1 cellular context compared by ENCODE assay signal in the genomic region with DNA sequence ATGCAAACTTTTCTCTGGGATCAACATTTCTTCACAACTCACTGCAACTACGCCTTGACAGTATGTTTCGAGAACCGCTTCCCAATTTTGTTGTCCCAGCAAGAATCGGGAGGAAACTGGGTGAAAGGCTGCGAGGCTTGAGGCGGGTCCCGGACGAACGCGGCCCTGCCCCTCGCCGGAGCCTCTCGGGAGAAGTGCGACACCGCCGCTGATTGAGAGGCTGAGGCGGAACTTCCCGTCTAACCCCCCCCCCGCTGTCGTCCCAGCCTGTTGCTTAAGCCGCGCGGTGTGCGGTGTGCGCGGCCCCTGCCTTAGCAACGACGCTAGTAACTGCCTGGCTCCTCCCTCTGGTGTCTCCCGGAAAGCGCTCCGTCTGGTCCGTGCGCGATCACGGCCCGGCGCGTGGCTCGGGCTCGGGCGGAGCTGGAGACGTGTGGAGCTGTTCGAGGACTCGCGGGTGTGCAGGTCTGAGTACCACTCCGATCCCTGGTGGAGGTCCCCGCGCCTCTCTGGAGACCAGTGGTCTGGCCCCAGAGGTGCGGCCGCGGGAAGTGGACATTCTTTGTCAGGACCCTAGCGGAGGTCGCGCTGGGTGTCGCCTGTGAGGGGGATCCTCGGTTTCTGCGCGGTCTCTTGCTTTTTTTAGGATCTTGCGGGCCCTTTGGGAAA.
TF ChIP-seq lines count a peak whose summit lies in the region.

A gene with protein sequence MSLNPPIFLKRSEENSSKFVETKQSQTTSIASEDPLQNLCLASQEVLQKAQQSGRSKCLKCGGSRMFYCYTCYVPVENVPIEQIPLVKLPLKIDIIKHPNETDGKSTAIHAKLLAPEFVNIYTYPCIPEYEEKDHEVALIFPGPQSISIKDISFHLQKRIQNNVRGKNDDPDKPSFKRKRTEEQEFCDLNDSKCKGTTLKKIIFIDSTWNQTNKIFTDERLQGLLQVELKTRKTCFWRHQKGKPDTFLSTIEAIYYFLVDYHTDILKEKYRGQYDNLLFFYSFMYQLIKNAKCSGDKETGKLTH (plus strand): TSS at position 391 of the 669 bp plus-strand sequence. CDS start 4,120 bp downstream, outside the sequence.
A gene with protein sequence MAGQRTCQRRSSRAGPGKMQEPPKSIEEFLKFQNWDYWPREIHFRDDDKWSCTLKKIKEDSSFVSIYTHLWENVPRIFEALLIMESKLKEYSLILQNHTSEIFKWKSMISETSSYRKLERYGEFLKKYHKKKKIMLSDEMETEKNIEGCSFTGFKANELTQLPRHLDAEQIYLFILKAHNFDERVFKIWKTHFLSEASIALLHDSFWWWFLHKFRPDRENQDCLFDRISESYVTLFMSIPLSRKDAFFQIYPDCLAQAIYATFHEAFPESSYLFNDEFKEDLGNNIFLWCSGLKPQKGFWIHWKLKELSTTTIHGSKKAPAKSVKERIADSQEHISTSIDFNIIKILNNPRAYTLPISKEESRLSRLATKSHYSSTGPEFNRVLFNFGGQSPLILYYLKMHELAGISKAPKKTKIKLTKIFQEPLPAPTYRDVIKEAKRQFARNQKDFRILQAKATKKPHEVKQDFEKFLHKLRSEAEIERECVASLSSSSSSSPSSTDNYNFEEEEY (minus strand): TSS at position 161 of the 669 bp plus-strand sequence. CDS start 5,647 bp downstream, outside the sequence.

TF ChIP-seq in HEK293, 187 proteins besides CTCF, POLR2A, EP300 and RAD21 (continued from another document and continues in another):
- TF ChIP-seq, protein P1, sequence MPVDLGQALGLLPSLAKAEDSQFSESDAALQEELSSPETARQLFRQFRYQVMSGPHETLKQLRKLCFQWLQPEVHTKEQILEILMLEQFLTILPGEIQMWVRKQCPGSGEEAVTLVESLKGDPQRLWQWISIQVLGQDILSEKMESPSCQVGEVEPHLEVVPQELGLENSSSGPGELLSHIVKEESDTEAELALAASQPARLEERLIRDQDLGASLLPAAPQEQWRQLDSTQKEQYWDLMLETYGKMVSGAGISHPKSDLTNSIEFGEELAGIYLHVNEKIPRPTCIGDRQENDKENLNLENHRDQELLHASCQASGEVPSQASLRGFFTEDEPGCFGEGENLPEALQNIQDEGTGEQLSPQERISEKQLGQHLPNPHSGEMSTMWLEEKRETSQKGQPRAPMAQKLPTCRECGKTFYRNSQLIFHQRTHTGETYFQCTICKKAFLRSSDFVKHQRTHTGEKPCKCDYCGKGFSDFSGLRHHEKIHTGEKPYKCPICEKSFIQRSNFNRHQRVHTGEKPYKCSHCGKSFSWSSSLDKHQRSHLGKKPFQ (tag by site-specific recombination; IDR thresholded peaks at IDR 0.05) = 0 out of 2 replicates have a peak, but pooled peaks have one; percentile 38
- TF ChIP-seq ZNF777 (tag by site-specific recombination; IDR thresholded peaks at IDR 0.05; ENCODE audit: borderline replicate concordance) (no peak), GLI4 (tag by site-specific recombination; IDR thresholded peaks at IDR 0.05) (peak; percentile 88; the same call in 1 of the 2 replicates), GFI1B (tag by site-specific recombination; IDR thresholded peaks at IDR 0.05) (no peak), ZNF112 (tag by site-specific recombination; IDR thresholded peaks at IDR 0.05) (no peak), MYNN (tag by site-specific recombination; IDR thresholded peaks at IDR 0.05; ENCODE audit: borderline replicate concordance) (peak; percentile 84), ZBTB48 (tag by site-specific recombination; IDR thresholded peaks at IDR 0.05) (peak; percentile 94), ZNF202 (tag by site-specific recombination; IDR thresholded peaks at IDR 0.05; ENCODE audit: borderline replicate concordance) (no peak), ZNF624 (tag by site-specific recombination; IDR thresholded peaks at IDR 0.05) (no peak), ZNF423 (tag by site-specific recombination; IDR thresholded peaks at IDR 0.05) (no peak), ZNF146 (tag by site-specific recombination; IDR thresholded peaks at IDR 0.05) (no peak; the same call in 1 of the 2 replicates), ZNF214 (tag by site-specific recombination; IDR thresholded peaks at IDR 0.05; ENCODE audit: borderline replicate concordance) (no peak), ZNF132 (tag by site-specific recombination; IDR thresholded peaks at IDR 0.05; ENCODE audit: borderline replicate concordance) (no peak), BCL11B (tag by site-specific recombination; IDR thresholded peaks at IDR 0.05; ENCODE audit: low read depth) (no peak), YY1 (tag by site-specific recombination; IDR thresholded peaks at IDR 0.05) (peak; percentile 70; the same call in 1 of the 2 replicates), ZNF561 (tag by site-specific recombination; IDR thresholded peaks at IDR 0.05; ENCODE audit: borderline replicate concordance) (peak; percentile 76; the same call in 1 of the 2 replicates), ZNF791 (tag by site-specific recombination; IDR thresholded peaks at IDR 0.05) (no peak), ZSCAN30 (tag by site-specific recombination; IDR thresholded peaks at IDR 0.05) (peak; percentile 97), SP7 (tag by site-specific recombination; IDR thresholded peaks at IDR 0.05) (peak; percentile 92), ZEB2 (tag by site-specific recombination; IDR thresholded peaks at IDR 0.05) (peak; percentile 79), ZNF266 (tag by site-specific recombination; IDR thresholded peaks at IDR 0.05; ENCODE audit: low read depth) (no peak), ZNF324 (tag by site-specific recombination; IDR thresholded peaks at IDR 0.05) (peak; percentile 90), KLF9 (tag by site-specific recombination; IDR thresholded peaks at IDR 0.05; ENCODE audit: low read depth) (peak; percentile 51), ZNF391 (tag by site-specific recombination; IDR thresholded peaks at IDR 0.05; ENCODE audit: borderline replicate concordance, low read depth) (peak; percentile 35; the same call in 1 of the 2 replicates), ZNF48 (tag by site-specific recombination; IDR thresholded peaks at IDR 0.05) (no peak), ZBTB20 (tag by site-specific recombination; IDR thresholded peaks at IDR 0.05) (peak; percentile 65; the same call in 1 of the 2 replicates), KLF8 (tag by site-specific recombination; IDR thresholded peaks at IDR 0.05) (peak; percentile 92), ZNF10 (tag by site-specific recombination; IDR thresholded peaks at IDR 0.05) (no peak), ZNF747 (tag by site-specific recombination; IDR thresholded peaks at IDR 0.05) (no peak), ZFP41 (tag by site-specific recombination; IDR thresholded peaks at IDR 0.05; ENCODE audit: borderline replicate concordance) (no peak), SCRT1 (tag by site-specific recombination; IDR thresholded peaks at IDR 0.05; ENCODE audit: borderline replicate concordance) (peak; percentile 97), ZNF549 (tag by site-specific recombination; IDR thresholded peaks at IDR 0.05) (no peak), ZNF155 (tag by site-specific recombination; IDR thresholded peaks at IDR 0.05) (no peak), OSR2 (tag by site-specific recombination; IDR thresholded peaks at IDR 0.05) (no peak), ZNF600 (tag by site-specific recombination; IDR thresholded peaks at IDR 0.05) (peak; percentile 75; the same call in 1 of the 2 replicates), ZNF473 (tag by site-specific recombination; IDR thresholded peaks at IDR 0.05) (no peak), SP2 (tag by site-specific recombination; IDR thresholded peaks at IDR 0.05) (peak; percentile 85), ZNF776 (tag by site-specific recombination; IDR thresholded peaks at IDR 0.05; ENCODE audit: borderline replicate concordance) (no peak)
- TF ChIP-seq, protein P2, sequence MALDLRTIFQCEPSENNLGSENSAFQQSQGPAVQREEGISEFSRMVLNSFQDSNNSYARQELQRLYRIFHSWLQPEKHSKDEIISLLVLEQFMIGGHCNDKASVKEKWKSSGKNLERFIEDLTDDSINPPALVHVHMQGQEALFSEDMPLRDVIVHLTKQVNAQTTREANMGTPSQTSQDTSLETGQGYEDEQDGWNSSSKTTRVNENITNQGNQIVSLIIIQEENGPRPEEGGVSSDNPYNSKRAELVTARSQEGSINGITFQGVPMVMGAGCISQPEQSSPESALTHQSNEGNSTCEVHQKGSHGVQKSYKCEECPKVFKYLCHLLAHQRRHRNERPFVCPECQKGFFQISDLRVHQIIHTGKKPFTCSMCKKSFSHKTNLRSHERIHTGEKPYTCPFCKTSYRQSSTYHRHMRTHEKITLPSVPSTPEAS (tag by site-specific recombination; IDR thresholded peaks at IDR 0.05) = no peak
- TF ChIP-seq, protein P3, sequence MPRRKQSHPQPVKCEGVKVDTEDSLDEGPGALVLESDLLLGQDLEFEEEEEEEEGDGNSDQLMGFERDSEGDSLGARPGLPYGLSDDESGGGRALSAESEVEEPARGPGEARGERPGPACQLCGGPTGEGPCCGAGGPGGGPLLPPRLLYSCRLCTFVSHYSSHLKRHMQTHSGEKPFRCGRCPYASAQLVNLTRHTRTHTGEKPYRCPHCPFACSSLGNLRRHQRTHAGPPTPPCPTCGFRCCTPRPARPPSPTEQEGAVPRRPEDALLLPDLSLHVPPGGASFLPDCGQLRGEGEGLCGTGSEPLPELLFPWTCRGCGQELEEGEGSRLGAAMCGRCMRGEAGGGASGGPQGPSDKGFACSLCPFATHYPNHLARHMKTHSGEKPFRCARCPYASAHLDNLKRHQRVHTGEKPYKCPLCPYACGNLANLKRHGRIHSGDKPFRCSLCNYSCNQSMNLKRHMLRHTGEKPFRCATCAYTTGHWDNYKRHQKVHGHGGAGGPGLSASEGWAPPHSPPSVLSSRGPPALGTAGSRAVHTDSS (tag by site-specific recombination; IDR thresholded peaks at IDR 0.05) = no peak
- TF ChIP-seq, protein P4, sequence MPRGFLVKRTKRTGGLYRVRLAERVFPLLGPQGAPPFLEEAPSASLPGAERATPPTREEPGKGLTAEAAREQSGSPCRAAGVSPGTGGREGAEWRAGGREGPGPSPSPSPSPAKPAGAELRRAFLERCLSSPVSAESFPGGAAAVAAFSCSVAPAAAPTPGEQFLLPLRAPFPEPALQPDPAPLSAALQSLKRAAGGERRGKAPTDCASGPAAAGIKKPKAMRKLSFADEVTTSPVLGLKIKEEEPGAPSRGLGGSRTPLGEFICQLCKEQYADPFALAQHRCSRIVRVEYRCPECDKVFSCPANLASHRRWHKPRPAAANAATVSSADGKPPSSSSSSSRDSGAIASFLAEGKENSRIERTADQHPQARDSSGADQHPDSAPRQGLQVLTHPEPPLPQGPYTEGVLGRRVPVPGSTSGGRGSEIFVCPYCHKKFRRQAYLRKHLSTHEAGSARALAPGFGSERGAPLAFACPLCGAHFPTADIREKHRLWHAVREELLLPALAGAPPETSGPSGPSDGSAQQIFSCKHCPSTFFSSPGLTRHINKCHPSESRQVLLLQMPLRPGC (tag by site-specific recombination; IDR thresholded peaks at IDR 0.05) = peak; percentile 46
- TF ChIP-seq, protein P5, sequence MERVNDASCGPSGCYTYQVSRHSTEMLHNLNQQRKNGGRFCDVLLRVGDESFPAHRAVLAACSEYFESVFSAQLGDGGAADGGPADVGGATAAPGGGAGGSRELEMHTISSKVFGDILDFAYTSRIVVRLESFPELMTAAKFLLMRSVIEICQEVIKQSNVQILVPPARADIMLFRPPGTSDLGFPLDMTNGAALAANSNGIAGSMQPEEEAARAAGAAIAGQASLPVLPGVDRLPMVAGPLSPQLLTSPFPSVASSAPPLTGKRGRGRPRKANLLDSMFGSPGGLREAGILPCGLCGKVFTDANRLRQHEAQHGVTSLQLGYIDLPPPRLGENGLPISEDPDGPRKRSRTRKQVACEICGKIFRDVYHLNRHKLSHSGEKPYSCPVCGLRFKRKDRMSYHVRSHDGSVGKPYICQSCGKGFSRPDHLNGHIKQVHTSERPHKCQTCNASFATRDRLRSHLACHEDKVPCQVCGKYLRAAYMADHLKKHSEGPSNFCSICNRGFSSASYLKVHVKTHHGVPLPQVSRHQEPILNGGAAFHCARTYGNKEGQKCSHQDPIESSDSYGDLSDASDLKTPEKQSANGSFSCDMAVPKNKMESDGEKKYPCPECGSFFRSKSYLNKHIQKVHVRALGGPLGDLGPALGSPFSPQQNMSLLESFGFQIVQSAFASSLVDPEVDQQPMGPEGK (tag by site-specific recombination; IDR thresholded peaks at IDR 0.05) = peak; percentile 92
- TF ChIP-seq, protein P6, sequence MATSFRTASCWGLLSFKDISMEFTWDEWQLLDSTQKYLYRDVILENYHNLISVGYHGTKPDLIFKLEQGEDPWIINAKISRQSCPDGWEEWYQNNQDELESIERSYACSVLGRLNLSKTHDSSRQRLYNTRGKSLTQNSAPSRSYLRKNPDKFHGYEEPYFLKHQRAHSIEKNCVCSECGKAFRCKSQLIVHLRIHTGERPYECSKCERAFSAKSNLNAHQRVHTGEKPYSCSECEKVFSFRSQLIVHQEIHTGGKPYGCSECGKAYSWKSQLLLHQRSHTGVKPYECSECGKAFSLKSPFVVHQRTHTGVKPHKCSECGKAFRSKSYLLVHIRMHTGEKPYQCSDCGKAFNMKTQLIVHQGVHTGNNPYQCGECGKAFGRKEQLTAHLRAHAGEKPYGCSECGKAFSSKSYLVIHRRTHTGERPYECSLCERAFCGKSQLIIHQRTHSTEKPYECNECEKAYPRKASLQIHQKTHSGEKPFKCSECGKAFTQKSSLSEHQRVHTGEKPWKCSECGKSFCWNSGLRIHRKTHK (tag by site-specific recombination; IDR thresholded peaks at IDR 0.05) = no peak
- TF ChIP-seq, protein P7, sequence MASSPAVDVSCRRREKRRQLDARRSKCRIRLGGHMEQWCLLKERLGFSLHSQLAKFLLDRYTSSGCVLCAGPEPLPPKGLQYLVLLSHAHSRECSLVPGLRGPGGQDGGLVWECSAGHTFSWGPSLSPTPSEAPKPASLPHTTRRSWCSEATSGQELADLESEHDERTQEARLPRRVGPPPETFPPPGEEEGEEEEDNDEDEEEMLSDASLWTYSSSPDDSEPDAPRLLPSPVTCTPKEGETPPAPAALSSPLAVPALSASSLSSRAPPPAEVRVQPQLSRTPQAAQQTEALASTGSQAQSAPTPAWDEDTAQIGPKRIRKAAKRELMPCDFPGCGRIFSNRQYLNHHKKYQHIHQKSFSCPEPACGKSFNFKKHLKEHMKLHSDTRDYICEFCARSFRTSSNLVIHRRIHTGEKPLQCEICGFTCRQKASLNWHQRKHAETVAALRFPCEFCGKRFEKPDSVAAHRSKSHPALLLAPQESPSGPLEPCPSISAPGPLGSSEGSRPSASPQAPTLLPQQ (tag by site-specific recombination; IDR thresholded peaks at IDR 0.05) = peak; percentile 93
- TF ChIP-seq, protein P8, sequence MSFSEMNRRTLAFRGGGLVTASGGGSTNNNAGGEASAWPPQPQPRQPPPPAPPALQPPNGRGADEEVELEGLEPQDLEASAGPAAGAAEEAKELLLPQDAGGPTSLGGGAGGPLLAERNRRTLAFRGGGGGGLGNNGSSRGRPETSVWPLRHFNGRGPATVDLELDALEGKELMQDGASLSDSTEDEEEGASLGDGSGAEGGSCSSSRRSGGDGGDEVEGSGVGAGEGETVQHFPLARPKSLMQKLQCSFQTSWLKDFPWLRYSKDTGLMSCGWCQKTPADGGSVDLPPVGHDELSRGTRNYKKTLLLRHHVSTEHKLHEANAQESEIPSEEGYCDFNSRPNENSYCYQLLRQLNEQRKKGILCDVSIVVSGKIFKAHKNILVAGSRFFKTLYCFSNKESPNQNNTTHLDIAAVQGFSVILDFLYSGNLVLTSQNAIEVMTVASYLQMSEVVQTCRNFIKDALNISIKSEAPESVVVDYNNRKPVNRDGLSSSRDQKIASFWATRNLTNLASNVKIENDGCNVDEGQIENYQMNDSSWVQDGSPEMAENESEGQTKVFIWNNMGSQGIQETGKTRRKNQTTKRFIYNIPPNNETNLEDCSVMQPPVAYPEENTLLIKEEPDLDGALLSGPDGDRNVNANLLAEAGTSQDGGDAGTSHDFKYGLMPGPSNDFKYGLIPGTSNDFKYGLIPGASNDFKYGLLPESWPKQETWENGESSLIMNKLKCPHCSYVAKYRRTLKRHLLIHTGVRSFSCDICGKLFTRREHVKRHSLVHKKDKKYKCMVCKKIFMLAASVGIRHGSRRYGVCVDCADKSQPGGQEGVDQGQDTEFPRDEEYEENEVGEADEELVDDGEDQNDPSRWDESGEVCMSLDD (tag by site-specific recombination; IDR thresholded peaks at IDR 0.05) = no peak
